Comparison of ENCODE assay signal across 2 cellular contexts in the genomic region with DNA sequence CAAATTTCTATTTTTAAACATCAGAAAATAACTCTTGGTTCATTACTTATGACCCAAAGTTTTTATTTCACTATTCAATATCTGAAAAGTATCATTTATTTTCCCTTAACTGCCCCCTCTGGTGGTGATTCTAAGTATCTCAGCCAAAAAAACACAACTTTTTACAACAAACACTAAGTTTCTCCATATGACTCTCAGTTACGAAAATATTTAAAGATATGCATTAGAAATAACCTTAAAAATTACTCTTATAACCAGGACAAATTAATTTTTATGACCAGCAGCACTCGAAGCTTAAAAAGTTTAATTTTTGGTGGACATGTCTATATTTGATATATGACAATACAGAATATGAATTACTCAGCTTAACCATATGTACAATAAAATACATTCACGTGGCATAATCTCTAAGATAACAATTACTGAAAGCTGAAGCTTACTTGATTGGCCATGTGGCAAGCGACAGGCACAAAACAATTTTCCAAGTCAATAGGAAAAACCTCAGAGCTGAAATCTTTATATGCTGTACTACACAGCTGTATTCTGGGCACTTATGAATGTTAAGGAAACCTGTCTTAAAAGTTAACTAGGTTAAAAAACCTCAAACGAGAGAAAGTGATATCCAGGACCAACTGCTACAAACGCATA.
TF ChIP-seq lines count a peak whose summit lies in the region.

No MANE protein-coding gene starts in this region.

TF ChIP-seq in PFSK-1, 5 proteins besides CTCF, POLR2A, EP300 and RAD21:
- TF ChIP-seq POLR2AphosphoS5 (IDR thresholded peaks at IDR 0.05; ENCODE audit: low read depth, low read length) (0 out of 2 replicates have a peak, but pooled peaks have one; percentile 4), TAF1 (IDR thresholded peaks at IDR 0.05; ENCODE audit: borderline replicate concordance, insufficient read depth, low read length) (no peak), FOXP2 (optimal IDR thresholded peaks at IDR 0.05; ENCODE audit: borderline replicate concordance, extremely low read depth, extremely low read length, insufficient read depth) (no peak), SIN3A (IDR thresholded peaks at IDR 0.05; ENCODE audit: borderline replicate concordance, insufficient read depth, low read length) (no peak; the same call in 1 of the 2 replicates)
- TF ChIP-seq, protein P1, sequence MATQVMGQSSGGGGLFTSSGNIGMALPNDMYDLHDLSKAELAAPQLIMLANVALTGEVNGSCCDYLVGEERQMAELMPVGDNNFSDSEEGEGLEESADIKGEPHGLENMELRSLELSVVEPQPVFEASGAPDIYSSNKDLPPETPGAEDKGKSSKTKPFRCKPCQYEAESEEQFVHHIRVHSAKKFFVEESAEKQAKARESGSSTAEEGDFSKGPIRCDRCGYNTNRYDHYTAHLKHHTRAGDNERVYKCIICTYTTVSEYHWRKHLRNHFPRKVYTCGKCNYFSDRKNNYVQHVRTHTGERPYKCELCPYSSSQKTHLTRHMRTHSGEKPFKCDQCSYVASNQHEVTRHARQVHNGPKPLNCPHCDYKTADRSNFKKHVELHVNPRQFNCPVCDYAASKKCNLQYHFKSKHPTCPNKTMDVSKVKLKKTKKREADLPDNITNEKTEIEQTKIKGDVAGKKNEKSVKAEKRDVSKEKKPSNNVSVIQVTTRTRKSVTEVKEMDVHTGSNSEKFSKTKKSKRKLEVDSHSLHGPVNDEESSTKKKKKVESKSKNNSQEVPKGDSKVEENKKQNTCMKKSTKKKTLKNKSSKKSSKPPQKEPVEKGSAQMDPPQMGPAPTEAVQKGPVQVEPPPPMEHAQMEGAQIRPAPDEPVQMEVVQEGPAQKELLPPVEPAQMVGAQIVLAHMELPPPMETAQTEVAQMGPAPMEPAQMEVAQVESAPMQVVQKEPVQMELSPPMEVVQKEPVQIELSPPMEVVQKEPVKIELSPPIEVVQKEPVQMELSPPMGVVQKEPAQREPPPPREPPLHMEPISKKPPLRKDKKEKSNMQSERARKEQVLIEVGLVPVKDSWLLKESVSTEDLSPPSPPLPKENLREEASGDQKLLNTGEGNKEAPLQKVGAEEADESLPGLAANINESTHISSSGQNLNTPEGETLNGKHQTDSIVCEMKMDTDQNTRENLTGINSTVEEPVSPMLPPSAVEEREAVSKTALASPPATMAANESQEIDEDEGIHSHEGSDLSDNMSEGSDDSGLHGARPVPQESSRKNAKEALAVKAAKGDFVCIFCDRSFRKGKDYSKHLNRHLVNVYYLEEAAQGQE (IDR thresholded peaks at IDR 0.05; ENCODE audit: insufficient read depth in 1 of 2, low read depth in 2 of 2, low read length in 2 of 2), result no peak

TF ChIP-seq in H1, 55 proteins besides CTCF, POLR2A, EP300 and RAD21:
- TF ChIP-seq MAFK (IDR thresholded peaks at IDR 0.05; ENCODE audit: low read depth, low read length) (no peak), JUND (IDR thresholded peaks at IDR 0.05; ENCODE audit: low read length) (no peak), TCF12 (IDR thresholded peaks at IDR 0.05; ENCODE audit: low read depth, low read length) (no peak), TAF7 (optimal IDR thresholded peaks at IDR 0.05; ENCODE audit: borderline replicate concordance, low read depth, low read length) (no peak), POLR2AphosphoS5 (IDR thresholded peaks at IDR 0.05; ENCODE audit: low read depth, low read length) (no peak), ASH2L (IDR thresholded peaks at IDR 0.05; ENCODE audit: low read length) (no peak), GABPA (IDR thresholded peaks at IDR 0.05; ENCODE audit: borderline replicate concordance, insufficient read depth, low read length) (no peak), SUZ12 (IDR thresholded peaks at IDR 0.05; ENCODE audit: low read length) (no peak), SP4 (IDR thresholded peaks at IDR 0.05; ENCODE audit: low read length) (no peak), SIRT6 (IDR thresholded peaks at IDR 0.05; ENCODE audit: low read length) (no peak), FOSL1 (IDR thresholded peaks at IDR 0.05; ENCODE audit: insufficient read depth, low read depth, low read length) (no peak), SAP30 (IDR thresholded peaks at IDR 0.05; ENCODE audit: insufficient read depth, insufficient replicate concordance, low read length) (peak; percentile 41), CHD1 (IDR thresholded peaks at IDR 0.05; ENCODE audit: low read depth, low read length) (0 out of 2 replicates have a peak, but pooled peaks have one; percentile 34), NANOG (IDR thresholded peaks at IDR 0.05; ENCODE audit: insufficient read depth, low read depth, low read length, poor library complexity, severe bottlenecking) (no peak), PHF8 (conservative IDR thresholded peaks at IDR 0.05; ENCODE audit: low read depth, low read length) (no peak), RFX5 (IDR thresholded peaks at IDR 0.05; ENCODE audit: borderline replicate concordance, low read depth, low read length) (no peak), TAF1 (IDR thresholded peaks at IDR 0.05; ENCODE audit: low read depth, low read length) (0 out of 2 replicates have a peak, but pooled peaks have one; percentile 7), BRCA1 (IDR thresholded peaks at IDR 0.05; ENCODE audit: low read depth, low read length) (no peak), KDM1A (IDR thresholded peaks at IDR 0.05; ENCODE audit: borderline replicate concordance, low read length) (no peak), GTF2F1 (IDR thresholded peaks at IDR 0.05; ENCODE audit: borderline replicate concordance, low read depth, low read length) (no peak)
- TF ChIP-seq, protein P2, sequence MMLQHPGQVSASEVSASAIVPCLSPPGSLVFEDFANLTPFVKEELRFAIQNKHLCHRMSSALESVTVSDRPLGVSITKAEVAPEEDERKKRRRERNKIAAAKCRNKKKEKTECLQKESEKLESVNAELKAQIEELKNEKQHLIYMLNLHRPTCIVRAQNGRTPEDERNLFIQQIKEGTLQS (IDR thresholded peaks at IDR 0.05; ENCODE audit: insufficient read depth, low read depth, low read length), result no peak
